In the genomic region with DNA sequence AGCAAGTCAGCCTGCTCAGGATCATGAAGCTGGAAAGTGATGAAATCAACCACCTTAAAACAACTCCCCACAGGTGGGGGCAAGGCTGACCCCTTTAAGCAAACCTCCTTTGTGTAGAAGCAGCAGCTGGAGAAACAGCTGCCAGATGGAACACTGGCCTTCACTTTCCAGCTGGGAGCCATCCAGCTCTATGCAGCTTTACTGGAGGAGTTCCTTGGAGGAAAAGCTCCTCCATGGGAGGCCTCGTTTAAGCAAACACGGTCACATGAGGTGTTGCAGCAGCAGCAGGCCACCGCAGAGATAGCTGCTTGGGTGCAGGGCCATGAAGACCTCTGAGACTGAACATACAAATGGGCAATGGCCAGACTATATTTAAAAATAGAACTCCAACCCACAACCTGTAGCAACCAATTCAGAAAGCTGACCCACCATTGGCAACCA, we compare ENCODE assay signal across 11 cellular contexts. TPM values are rescaled to one million over a fixed set of nuclear protein-coding genes. Genes with fewer than 3 reads are reported as not detected.
A peak's percentile ranks its signal among the peaks of the same experiment; 100 is the strongest.
DNase-seq lines count a peak whose midpoint lies in the region; ATAC-seq, FAIRE-seq and TF ChIP-seq lines count a peak whose summit lies in the region.
"Had no signal": no experiment of that assay in that cellular context is flagged by ENCODE, and none has a peak within 500 bp of the region (broad histone marks: within the 10 kb centered on the region; RNA-seq: fewer than 3 reads in every experiment).

No MANE protein-coding gene starts in this region.

- H3K9ac ChIP-seq in H9 (ENCODE audit: extremely low read depth, insufficient read length, low read length) (no peak overlapping the region), kidney (ENCODE audit: low read length in 2 of 2) (no peak overlapping the region)

- no peak overlapping the region for H3K14ac ChIP-seq in H9 (ENCODE audit: insufficient read depth, low read length)

- H3K4me1 ChIP-seq in H9 (ENCODE audit: insufficient read depth, low read length) (0 out of 2 replicates have a peak, but pooled peaks cover 2% of the 10 kb centered on the region), right cardiac atrium (ENCODE audit: control insufficient read depth, insufficient read depth, low read length) (peaks cover 5% of the 10 kb centered on the region), kidney (ENCODE audit: control insufficient read depth in 1 of 2, insufficient read depth in 1 of 2, low read depth in 1 of 2, low read length in 2 of 2) (no peaks in the 10 kb centered on the region)
- no peaks in the 10 kb centered on the region for H3K4me1 ChIP-seq in effector memory CD4-positive, alpha-beta T cell (ENCODE audit: control insufficient read depth, insufficient read depth, low read length, poor library complexity, severe bottlenecking)

- H3K27ac ChIP-seq in H9 (ENCODE audit: insufficient read length, low read depth, low read length) (no peak overlapping the region), right cardiac atrium (ENCODE audit: low read length) (no peak overlapping the region), kidney (ENCODE audit: low read depth in 2 of 2, low read length in 2 of 2) (no peak overlapping the region)
- H3K27ac ChIP-seq in effector memory CD4-positive, alpha-beta T cell (ENCODE audit: insufficient read depth, low read length, poor library complexity, severe bottlenecking), result no peak overlapping the region

- H4K8ac ChIP-seq in H9 (replicated peaks; ENCODE audit: insufficient read length, low read depth, low read length), result no peak overlapping the region

- H2BK120ac ChIP-seq in H9 (ENCODE audit: low read depth, low read length, poor library complexity, severe bottlenecking), result no peak overlapping the region

- H2AK5ac ChIP-seq in H9 (ENCODE audit: insufficient read length, low read length), result no peak overlapping the region

- no peak overlapping the region for H4K91ac ChIP-seq in H9 (ENCODE audit: insufficient read length, low read depth, low read length)

- H3K27ac Mint-ChIP-seq in H9, result peak overlapping the region in 2 of 3 experiments; percentile 32 to 70; a peak in 1 of 7 replicates
- H3K27ac Mint-ChIP-seq: activated T-cell treated with anti-CD3 and anti-CD28 coated beads, Interleukin-2, amount 50 U/mL, for 72 hours; nephron progenitor cell had no signal

- peaks cover 1% of the 10 kb centered on the region for H3K27me3 Mint-ChIP-seq in H9 (ENCODE audit: low read depth)

- H3K18ac ChIP-seq in H9 (ENCODE audit: insufficient read length, low read depth, low read length), result no peak overlapping the region

- H3K4me3 ChIP-seq in right cardiac atrium (ENCODE audit: low read length) (no peak overlapping the region), kidney (ENCODE audit: low read length in 2 of 2) (no peak overlapping the region)
- no peak overlapping the region for H3K4me3 ChIP-seq in effector memory CD4-positive, alpha-beta T cell (ENCODE audit: insufficient read depth, low read depth, low read length, poor library complexity, severe bottlenecking)

- no peaks in the 10 kb centered on the region for H3K79me2 ChIP-seq in H9 (ENCODE audit: insufficient read depth, low read length)

- no peaks in the 10 kb centered on the region for H3K27me3 ChIP-seq in H9 (ENCODE audit: insufficient read depth, low read length)
- no peaks in the 10 kb centered on the region for H3K27me3 ChIP-seq in right cardiac atrium (ENCODE audit: control insufficient read depth, insufficient read depth)
- H3K27me3 ChIP-seq in effector memory CD4-positive, alpha-beta T cell (replicated peaks; ENCODE audit: control insufficient read depth, insufficient read depth, low read length, poor library complexity, severe bottlenecking), result no peaks in the 10 kb centered on the region

- H3K9me3 ChIP-seq in H9 (ENCODE audit: control insufficient read depth, low read depth, low read length) (no peaks in the 10 kb centered on the region), right cardiac atrium (ENCODE audit: control insufficient read depth, low read length) (no peaks in the 10 kb centered on the region), kidney (ENCODE audit: control insufficient read depth in 1 of 2, low read length in 2 of 2) (no peaks in the 10 kb centered on the region)
- no peaks in the 10 kb centered on the region for H3K9me3 ChIP-seq in effector memory CD4-positive, alpha-beta T cell (ENCODE audit: control insufficient read depth, low read length)

- H2BK12ac ChIP-seq in H9 (ENCODE audit: insufficient read length, low read depth, low read length), result no peak overlapping the region

- no peaks in the 10 kb centered on the region; a peak in 1 of 7 replicates for H3K36me3 Mint-ChIP-seq in H9 (ENCODE audit: insufficient read depth in 1 of 3, low read depth in 3 of 3)

- no peak overlapping the region for H3K4me3 Mint-ChIP-seq in H9
- H3K4me3 Mint-ChIP-seq: activated T-cell treated with anti-CD3 and anti-CD28 coated beads, Interleukin-2, amount 50 U/mL, for 72 hours; nephron progenitor cell had no signal

- TF ChIP-seq CTCF in H9 (conservative IDR thresholded peaks at IDR 0.05) (no peak), kidney (IDR thresholded peaks at IDR 0.05; ENCODE audit: borderline replicate concordance, extremely low read depth, insufficient read depth) (no peak)

- ATAC-seq in right cardiac atrium (peak in 1 of 2 donors; percentile 57), GM19395 (IDR thresholded peaks at IDR 0.05; ENCODE audit: unreplicated experiment) (no peak)
- ATAC-seq: activated T-cell treated with anti-CD3 and anti-CD28 coated beads, Interleukin-2, amount 50 U/mL, for 72 hours had no signal

- no peak overlapping the region for H2BK5ac ChIP-seq in H9 (ENCODE audit: insufficient read length, low read length)

- H3K79me1 ChIP-seq in H9 (ENCODE audit: insufficient read depth, low read depth, low read length, poor library complexity, severe bottlenecking), result no peaks in the 10 kb centered on the region

- no peak overlapping the region for H3K4me2 ChIP-seq in H9 (ENCODE audit: insufficient read depth, insufficient read length, low read length)

- no peak overlapping the region for H2BK20ac ChIP-seq in H9 (ENCODE audit: low read depth, low read length, poor library complexity, severe bottlenecking)

- H4K20me1 ChIP-seq in H9 (ENCODE audit: control insufficient read depth, insufficient read depth, insufficient read length), result no peaks in the 10 kb centered on the region

- intact Hi-C loops in right cardiac atrium (cut with DNase I) (no loop called here), kidney (cut with DNase I) (no loop called here)

- no peak overlapping the region for H2AFZ ChIP-seq in H9 (ENCODE audit: low read length)

- H4K5ac ChIP-seq in H9 (ENCODE audit: insufficient read length, low read depth, low read length), result no peak overlapping the region

- H3K56ac ChIP-seq in H9 (ENCODE audit: insufficient read length, low read depth, low read length), result no peak overlapping the region

- peaks cover 26 to 37% of the 10 kb centered on the region in 2 experiments for H3K4me1 Mint-ChIP-seq in H9

- no peaks in the 10 kb centered on the region for H3K23me2 ChIP-seq in H9 (ENCODE audit: insufficient read length, low read depth, low read length, poor library complexity, severe bottlenecking)

- no CpG with 5 or more reads among the region's 3 CpGs for WGBS in H9 (ENCODE audit: extremely low coverage, insufficient read length, low lambda C conversion rate)
- WGBS in right cardiac atrium, result 18% methylated on average over 3 of the region's 3 CpGs

- no peak overlapping the region for H3T11ph ChIP-seq in H9 (ENCODE audit: low read length)

- no peak overlapping the region for H3K4ac ChIP-seq in H9 (ENCODE audit: low read depth, low read length)

- no peak overlapping the region for H3K23ac ChIP-seq in H9 (ENCODE audit: insufficient read length, low read depth, low read length)

- no peak for FAIRE-seq in kidney (lab: Jason Lieb, UNC)

- no peaks in the 10 kb centered on the region for H3K36me3 ChIP-seq in effector memory CD4-positive, alpha-beta T cell (ENCODE audit: control insufficient read depth, insufficient read depth, low read length)
- no peaks in the 10 kb centered on the region for H3K36me3 ChIP-seq in kidney (ENCODE audit: control insufficient read depth in 1 of 2, insufficient read depth in 2 of 2, low read length in 2 of 2)

- H2BK15ac ChIP-seq in H9 (ENCODE audit: low read depth, low read length), result no peak overlapping the region

- no peak for DNase-seq in H9
- peak; percentile 55 for DNase-seq in amniotic epithelial cell (ENCODE audit: low read depth)
- DNase-seq in right cardiac atrium, result peak in 2 of 3 donors; percentile 38 to 65
- peak; percentile 91 for DNase-seq in smooth muscle cell of the brain vasculature (ENCODE audit: low read depth, low spot score)
- DNase-seq in activated CD8-positive, alpha-beta memory T cell treated with anti-CD3 and anti-CD28 coated beads, Interleukin-2, amount 50 U/mL, for 48 hours, result no peak
- no peak for DNase-seq in effector memory CD4-positive, alpha-beta T cell
- DNase-seq in kidney, result no peak
- DNase-seq: activated T-cell treated with anti-CD3 and anti-CD28 coated beads, Interleukin-2, amount 50 U/mL, for 72 hours; DND-41; nephron progenitor cell had no signal

- H3K9me3 Mint-ChIP-seq in H9, result no peaks in the 10 kb centered on the region; a peak in 1 of 5 replicates
- H3K9me3 Mint-ChIP-seq: activated T-cell treated with anti-CD3 and anti-CD28 coated beads, Interleukin-2, amount 50 U/mL, for 72 hours; nephron progenitor cell had no signal

RNA-seq across cellular contexts. Expression of gene DLG5, which starts 13.0 kb away (rescaled TPM):
- total RNA-seq in H9 (2021) (67.2 and 67.4 TPM in 2 replicates), right cardiac atrium (10 to 100 TPM; 10.9 to 14.3 (median 12.6) TPM), kidney (30.0 TPM)
- polyA plus RNA-seq in right cardiac atrium (6.6 TPM), kidney (ENCODE audit: insufficient read depth, low read depth, low replicate concordance) (5.4 TPM)

Comparison
In these comparisons a context has a peak if more than half of its experiments do, and no peak if none do; other contexts are left out.
1. DNase-seq: peak in amniotic epithelial cell (single experiment), right cardiac atrium (2 of 3) and smooth muscle cell of the brain vasculature (single experiment); none in H9 (single experiment), activated CD8-positive, alpha-beta memory T cell treated with anti-CD3 and anti-CD28 coated beads, Interleukin-2, amount 50 U/mL, for 48 hours (single experiment), effector memory CD4-positive, alpha-beta T cell (0 of 3) and kidney (single experiment).